ENCODE assay signal across 9 cellular contexts in the genomic region with DNA sequence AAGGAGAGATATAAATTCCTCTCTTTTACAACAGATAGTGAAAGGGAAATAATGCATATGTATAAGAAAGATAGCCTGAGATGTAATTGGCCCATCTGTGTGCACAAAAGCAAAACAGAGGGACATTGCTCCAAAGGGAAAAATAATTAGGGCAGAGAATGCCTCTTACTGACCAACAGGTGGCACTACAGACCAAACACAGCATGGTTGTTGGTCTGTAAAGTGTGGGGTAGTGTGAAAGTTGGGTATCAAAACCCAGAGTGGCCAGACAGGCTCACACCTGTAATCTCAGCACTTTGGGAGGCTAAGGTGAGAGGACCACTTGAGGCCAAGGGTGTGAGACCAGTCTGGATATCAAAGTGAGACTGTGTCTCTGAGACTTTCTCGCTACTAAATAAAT. TPM values are rescaled to one million over a fixed set of nuclear protein-coding genes. Genes with fewer than 3 reads are reported as not detected.
A peak's percentile ranks its signal among the peaks of the same experiment; 100 is the strongest.
DNase-seq lines count a peak whose midpoint lies in the region; ATAC-seq, FAIRE-seq and TF ChIP-seq lines count a peak whose summit lies in the region.
"Had no signal": no experiment of that assay in that cellular context is flagged by ENCODE, and none has a peak within 500 bp of the region (broad histone marks: within the 10 kb centered on the region; RNA-seq: fewer than 3 reads in every experiment).

No MANE protein-coding gene starts in this region.

- DNase-seq in NCI-H510A treated with DMSO at 0.1 percent for 48 hours (lab: John Stamatoyannopoulos, UW) (peak; percentile 5), NCI-H510A (lab: John Stamatoyannopoulos, UW) (no peak), LNCaP clone FGC (ENCODE audit: low read depth) (no peak), K562 (ENCODE audit: extremely low read depth in 1 of 4, low spot score in 3 of 4) (peak; percentile 27 to 67 (median 36)), NCI-H226 (no peak)
- DNase-seq: NCI-H1694 treated with DMSO at 0.1 percent for 48 hours had no signal

- FAIRE-seq in K562 (lab: Jason Lieb, UNC), result no peak

- no TSS peak for BruUV-seq in K562 (replicated peaks; lab: Mats Ljungman, UMichigan)

- intact Hi-C loops in K562 (cut with micrococcal nuclease), result loop anchor here (1.0 to 5.0 kb wide), 2 partner anchors 156 to 270 kb away; no protein-coding TSS in a partner anchor

- TF ChIP-seq POLR2A in K562 (conservative IDR thresholded peaks at IDR 0.05), result no peak
- no peak for TF ChIP-seq POLR2A in GM18505 (IDR thresholded peaks at IDR 0.05; ENCODE audit: borderline replicate concordance, extremely low read depth, insufficient read depth, insufficient read length)

- no peak overlapping the region for H2AFZ ChIP-seq in K562 (ENCODE audit: low read depth, low read length)

- peaks cover 11 to 19% of the 10 kb centered on the region in 2 experiments for H3K4me1 ChIP-seq in K562 (replicated peaks in 1 of 2; ENCODE audit: control insufficient read depth in 2 of 2, insufficient read depth in 2 of 2, low read length in 2 of 2)
- H3K4me1 ChIP-seq in neutrophil (ENCODE audit: control insufficient read depth in 1 of 2, insufficient read depth in 1 of 2, low read depth in 1 of 2, low read length in 1 of 2), result peaks cover 14 to 15% of the 10 kb centered on the region in 2 experiments

- TF ChIP-seq RAD21 in K562 (CRISPR knock-in tag; conservative IDR thresholded peaks at IDR 0.05 in 1 of 2, IDR thresholded peaks at IDR 0.05 in 1 of 2), result peak; percentile 40 to 84; a peak in 3 of 4 replicates

- ATAC-seq in K562, result no peak
- no peak for ATAC-seq in HG02610 (IDR thresholded peaks at IDR 0.05; ENCODE audit: unreplicated experiment)
- no peak for ATAC-seq in GM18505 (IDR thresholded peaks at IDR 0.05; ENCODE audit: unreplicated experiment)

- H3K36me3 ChIP-seq in K562 (ENCODE audit: control insufficient read depth, insufficient read depth, low read length), result no peaks in the 10 kb centered on the region
- no peaks in the 10 kb centered on the region for H3K36me3 ChIP-seq in neutrophil

- no peaks in the 10 kb centered on the region for H3K9me1 ChIP-seq in K562 (ENCODE audit: control insufficient read depth, insufficient read depth, low read length)

- WGBS in K562 (ENCODE audit: insufficient coverage, low coverage, missing lambda C conversion rate), result 100% methylated on average over 1 of the region's 1 CpG

- H3K9me3 ChIP-seq in K562 (replicated peaks; ENCODE audit: control insufficient read depth, insufficient read depth, low read depth, low read length) (no peaks in the 10 kb centered on the region), neutrophil (no peaks in the 10 kb centered on the region)

- POLR2A ChIA-PET in K562 (lab: Yijun Ruan, JAX), result no interaction called here

- no peak overlapping the region for H3K9ac ChIP-seq in K562 (ENCODE audit: insufficient read depth in 1 of 2, low read depth in 2 of 2, low read length in 2 of 2)

- H3K79me2 ChIP-seq in K562 (ENCODE audit: control insufficient read depth, insufficient read depth, low read length), result peaks cover 18% of the 10 kb centered on the region

- in situ Hi-C loops in K562 (cut with MboI), result loop anchor here (5.0 kb wide), 1 partner anchor 106 kb away; no protein-coding TSS in a partner anchor

- no peak for TF ChIP-seq EP300 in K562 (IDR thresholded peaks at IDR 0.05; ENCODE audit: low read length)

- H3K4me3 ChIP-seq in LNCaP clone FGC (ENCODE audit: low read depth, low read length), result no peak overlapping the region
- no peak overlapping the region for H3K4me3 ChIP-seq in K562
- H3K4me3 ChIP-seq in neutrophil (ENCODE audit: low read depth in 1 of 2, low read length in 1 of 2), result no peak overlapping the region

- H3K27me3 ChIP-seq in K562 (ENCODE audit: control insufficient read depth in 2 of 2, insufficient read depth in 2 of 2, low read length in 2 of 2) (no peaks in the 10 kb centered on the region), neutrophil (no peaks in the 10 kb centered on the region)

- H3K27ac ChIP-seq in K562 (ENCODE audit: extremely low read depth, low read depth, low read length), result no peak overlapping the region
- no peak overlapping the region for H3K27ac ChIP-seq in neutrophil

- no peak overlapping the region for H3K4me2 ChIP-seq in K562 (ENCODE audit: insufficient read depth, low read length)

- H4K20me1 ChIP-seq in K562 (replicated peaks; ENCODE audit: control insufficient read depth, insufficient read depth, low read length), result no peaks in the 10 kb centered on the region

- TF ChIP-seq CTCF in LNCaP clone FGC (IDR thresholded peaks at IDR 0.05; ENCODE audit: control insufficient read depth, extremely low read depth, insufficient read depth), result peak; percentile 53
- TF ChIP-seq CTCF in K562 (IDR thresholded peaks at IDR 0.05 in 2 of 3, conservative IDR thresholded peaks at IDR 0.05 in 1 of 3; ENCODE audit: insufficient read depth in 2 of 3, low read depth in 1 of 3, low read length in 3 of 3), result peak; percentile 65 to 76 (median 75)
- peak; percentile 73 for TF ChIP-seq CTCF in neutrophil (IDR thresholded peaks at IDR 0.05)

- CTCF ChIA-PET in K562 (lab: Yijun Ruan, JAX; ENCODE audit: low intra/inter-chr PET ratio), result interaction anchor here (1.2 kb wide), 1 partner anchor 270 kb away, joined by 5 read pairs; no protein-coding TSS in a partner anchor

TF ChIP-seq in K562, 482 proteins besides CTCF, POLR2A, EP300 and RAD21 (continues in another document):
- TF ChIP-seq ZNF77 (CRISPR knock-in tag; IDR thresholded peaks at IDR 0.05) (no peak), CHD1 (IDR thresholded peaks at IDR 0.05; ENCODE audit: low read length) (no peak), ARID2 (IDR thresholded peaks at IDR 0.05) (peak; percentile 73), CBX3 (IDR thresholded peaks at IDR 0.05; ENCODE audit: borderline replicate concordance in 1 of 2, low read length in 2 of 2) (peak in 1 of 2 experiments; percentile 97; a peak in 2 of 3 replicates), TRIM24 (IDR thresholded peaks at IDR 0.05) (0 out of 4 replicates have a peak, but pooled peaks of 1 of the 2 experiments have one; percentile 10), ZNF140 (CRISPR knock-in tag; IDR thresholded peaks at IDR 0.05) (no peak), NFXL1 (CRISPR knock-in tag; IDR thresholded peaks at IDR 0.05) (no peak)
- TF ChIP-seq, protein P1, sequence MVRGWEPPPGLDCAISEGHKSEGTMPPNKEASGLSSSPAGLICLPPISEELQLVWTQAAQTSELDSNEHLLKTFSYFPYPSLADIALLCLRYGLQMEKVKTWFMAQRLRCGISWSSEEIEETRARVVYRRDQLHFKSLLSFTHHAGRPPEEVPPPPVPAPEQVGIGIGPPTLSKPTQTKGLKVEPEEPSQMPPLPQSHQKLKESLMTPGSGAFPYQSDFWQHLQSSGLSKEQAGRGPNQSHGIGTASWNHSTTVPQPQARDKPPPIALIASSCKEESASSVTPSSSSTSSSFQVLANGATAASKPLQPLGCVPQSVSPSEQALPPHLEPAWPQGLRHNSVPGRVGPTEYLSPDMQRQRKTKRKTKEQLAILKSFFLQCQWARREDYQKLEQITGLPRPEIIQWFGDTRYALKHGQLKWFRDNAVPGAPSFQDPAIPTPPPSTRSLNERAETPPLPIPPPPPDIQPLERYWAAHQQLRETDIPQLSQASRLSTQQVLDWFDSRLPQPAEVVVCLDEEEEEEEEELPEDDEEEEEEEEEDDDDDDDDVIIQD (CRISPR knock-in tag; IDR thresholded peaks at IDR 0.05), result no peak

RNA-seq across cellular contexts. Expression of a gene that starts 4.5 kb away (rescaled TPM):
- 7.4 and 16.8 TPM in 2 replicates for total RNA-seq in K562 (2011; cell fraction: chromatin; rRNA removed; ENCODE audit: low replicate concordance)
- total RNA-seq in K562 (2011; cell fraction: nucleolus; rRNA removed), result 17.1 and 29.2 TPM in 2 replicates
- total RNA-seq in K562 (2011; cell fraction: nucleoplasm; rRNA removed), result 11.0 and 14.4 TPM in 2 replicates
- total RNA-seq in K562 (2014; rRNA removed) (23.4 and 25.4 TPM in 2 replicates), K562 (2014; rRNA removed; fragmentation: Illumina TruSeq; extraction: Trizol) (4.3 and 4.8 TPM in 2 replicates), K562 (2015; rRNA removed; fragmentation: Illumina TruSeq; extraction: Trizol) (5.5 and 5.7 TPM in 2 replicates), K562 (2021) (26.7 and 33.1 TPM in 2 replicates)
- polyA plus RNA-seq in K562 (2011; rRNA removed) (4.5 and 9.5 TPM in 2 replicates), K562 (2014; fragmentation: Illumina TruSeq; extraction: Trizol) (4.2 and 4.7 TPM in 2 replicates), K562 (2014; fragmentation: Nextera tagmentation; extraction: Ambion mirVana) (1 to 10 TPM; 1.1 to 1.9 TPM), K562 (2014; rRNA removed) (16.2 and 21.5 TPM in 2 replicates)
- 4.6 and 46.8 TPM in 2 replicates for polyA plus RNA-seq in K562 (2011; cell fraction: cytosol; rRNA removed)
- polyA plus RNA-seq in K562 (2011; cell fraction: nucleus; rRNA removed), result 3.1 and 13.4 TPM in 2 replicates
- 11.4 and 15.1 TPM in 2 replicates for polyA plus RNA-seq in K562 (2012)
- polyA minus RNA-seq in K562 (2011; rRNA and poly(A)+ RNA removed), result 1.9 and 7.4 TPM in 2 replicates
- polyA minus RNA-seq in K562 (2011; cell fraction: cytosol; rRNA and poly(A)+ RNA removed), result 10.8 and 23.4 TPM in 2 replicates
- 8.1 and 17.0 TPM in 2 replicates for polyA minus RNA-seq in K562 (2011; cell fraction: nucleus; rRNA and poly(A)+ RNA removed)

RNA-seq across cellular contexts. Expression of a gene that starts 6.6 kb away (rescaled TPM):
- total RNA-seq in K562 (2011; cell fraction: chromatin; rRNA removed; ENCODE audit: low replicate concordance), result 28.7 and 34.6 TPM in 2 replicates
- total RNA-seq in K562 (2011; cell fraction: nucleolus; rRNA removed), result 24.3 and 27.2 TPM in 2 replicates
- 38.3 and 58.0 TPM in 2 replicates for total RNA-seq in K562 (2011; cell fraction: nucleoplasm; rRNA removed)
- total RNA-seq in K562 (2014; rRNA removed) (22.8 and 26.5 TPM in 2 replicates), K562 (2014; rRNA removed; fragmentation: Illumina TruSeq; extraction: Trizol) (28.2 and 31.4 TPM in 2 replicates), K562 (2015; rRNA removed; fragmentation: Illumina TruSeq; extraction: Trizol) (38.2 and 39.7 TPM in 2 replicates), K562 (2021) (23.9 and 24.1 TPM in 2 replicates)
- polyA plus RNA-seq in K562 (2011; rRNA removed) (11.5 and 20.0 TPM in 2 replicates), K562 (2014; fragmentation: Illumina TruSeq; extraction: Trizol) (27.0 and 29.7 TPM in 2 replicates), K562 (2014; fragmentation: Nextera tagmentation; extraction: Ambion mirVana) (10 to 100 TPM; 11.3 to 17.0 TPM), K562 (2014; rRNA removed) (18.9 and 20.7 TPM in 2 replicates)
- polyA plus RNA-seq in K562 (2011; cell fraction: cytosol; rRNA removed), result 9.6 TPM in 2 replicates
- 11.6 and 12.9 TPM in 2 replicates for polyA plus RNA-seq in K562 (2011; cell fraction: nucleus; rRNA removed)
- polyA plus RNA-seq in K562 (2012), result 22.1 and 28.2 TPM in 2 replicates
- 15.6 and 22.3 TPM in 2 replicates for polyA minus RNA-seq in K562 (2011; rRNA and poly(A)+ RNA removed)
- polyA minus RNA-seq in K562 (2011; cell fraction: cytosol; rRNA and poly(A)+ RNA removed), result 12.6 and 14.6 TPM in 2 replicates
- polyA minus RNA-seq in K562 (2011; cell fraction: nucleus; rRNA and poly(A)+ RNA removed), result 10.2 and 15.2 TPM in 2 replicates

Comparison
In these comparisons a context has a peak if more than half of its experiments do, and no peak if none do; other contexts are left out.
1. DNase-seq: peak in NCI-H510A treated with DMSO at 0.1 percent for 48 hours (single experiment) and K562 (4 of 4); none in NCI-H510A (single experiment), LNCaP clone FGC (single experiment) and NCI-H226 (single experiment).
2. Peak in every context shown above with its lines, with median percentiles within 50 percentile points of each other: CTCF ChIP-seq.